In the genomic region with DNA sequence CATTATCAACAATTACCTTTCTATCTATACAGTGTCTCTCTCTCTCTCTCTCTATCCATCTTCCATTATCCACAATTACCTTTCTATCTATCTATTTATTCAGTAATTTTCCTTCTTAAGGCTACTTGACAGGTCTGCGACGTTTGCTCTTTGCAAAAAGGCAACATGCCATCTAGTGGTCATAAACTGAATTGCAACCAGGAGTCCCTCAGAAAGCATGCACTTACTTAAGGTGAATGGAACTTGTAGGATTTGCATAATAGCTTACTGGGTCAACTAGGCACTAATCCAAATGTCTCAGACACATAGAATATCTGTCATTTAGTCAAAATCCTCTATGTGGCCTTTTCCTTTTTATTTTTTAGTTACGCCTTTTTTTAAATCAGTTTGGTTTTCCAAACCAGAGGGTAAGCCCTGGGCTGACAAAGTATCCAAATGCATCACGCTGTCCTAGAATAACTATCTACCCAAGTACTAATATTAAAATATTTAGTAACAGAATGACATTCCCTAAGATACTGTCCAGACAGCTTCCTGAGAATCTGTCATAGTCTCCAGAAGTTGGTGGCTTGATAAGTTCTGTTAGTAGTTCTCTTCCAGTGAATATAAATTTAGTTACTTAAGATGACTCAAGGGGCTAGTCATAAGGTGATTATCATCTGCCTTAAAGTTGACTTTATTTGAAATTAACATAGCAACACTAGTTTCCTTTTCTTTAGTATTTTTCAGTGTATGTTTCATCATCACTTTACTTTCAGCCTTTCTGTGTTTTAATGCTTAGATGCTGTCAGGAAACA, we compare ENCODE assay signal across 8 cellular contexts.
DNase-seq lines count a peak whose midpoint lies in the region; ATAC-seq and TF ChIP-seq lines count a peak whose summit lies in the region.

No MANE protein-coding gene starts in this region.

- no peaks in the 10 kb centered on the region for H3K9me3 Mint-ChIP-seq in activated CD4-positive, alpha-beta T cell treated with anti-CD3 and anti-CD28 coated beads, Interleukin-2, amount 10 ng/mL, durations not matched to agents 24 days and 14 days
- peaks cover 6% of the 10 kb centered on the region for H3K9me3 Mint-ChIP-seq in neural crest cell

- H3K4me3 ChIP-seq in fibroblast of pulmonary artery (replicated peaks; ENCODE audit: low read depth, low read length): no peak overlapping the region

- H3K36me3 Mint-ChIP-seq in activated CD4-positive, alpha-beta T cell treated with anti-CD3 and anti-CD28 coated beads, Interleukin-2, amount 10 ng/mL, durations not matched to agents 24 days and 14 days (ENCODE audit: low read depth): no peaks in the 10 kb centered on the region
- no peaks in the 10 kb centered on the region for H3K36me3 Mint-ChIP-seq in neural crest cell (ENCODE audit: low read depth)

- DNase-seq in ELF-1 (ENCODE audit: low read depth, low spot score) (peak; percentile 60), NCI-H446 treated with DMSO at 0.1 percent for 48 hours (lab: John Stamatoyannopoulos, UW) (peak; percentile 38), fibroblast of pulmonary artery (ENCODE audit: low read depth) (peak; percentile 91), neural crest cell (ENCODE audit: low read depth, low spot score) (peak; percentile 45)
- DNase-seq in activated CD4-positive, alpha-beta T cell treated with anti-CD3 and anti-CD28 coated beads, Interleukin-2, amount 10 ng/mL, durations not matched to agents 24 days and 14 days: peak; percentile 84
- no peak for DNase-seq in activated CD8-positive, alpha-beta memory T cell treated with anti-CD3 and anti-CD28 coated beads, Interleukin-2, amount 50 U/mL, for 4 hours

- no peak overlapping the region for H3K4me3 Mint-ChIP-seq in activated CD4-positive, alpha-beta T cell treated with anti-CD3 and anti-CD28 coated beads, Interleukin-2, amount 10 ng/mL, durations not matched to agents 24 days and 14 days
- no peak overlapping the region for H3K4me3 Mint-ChIP-seq in neural crest cell

- TF ChIP-seq CTCF in fibroblast of pulmonary artery (IDR thresholded peaks at IDR 0.05; ENCODE audit: low read length, missing control alignments): peak; percentile 99
- TF ChIP-seq CTCF in neural crest cell (conservative IDR thresholded peaks at IDR 0.05): peak; percentile 95

- ATAC-seq in GM21367 (IDR thresholded peaks at IDR 0.05; ENCODE audit: unreplicated experiment): peak; percentile 98
- peak; percentile 97 for ATAC-seq in HG03521 (IDR thresholded peaks at IDR 0.05; ENCODE audit: unreplicated experiment)

- H3K27me3 Mint-ChIP-seq in activated CD4-positive, alpha-beta T cell treated with anti-CD3 and anti-CD28 coated beads, Interleukin-2, amount 10 ng/mL, durations not matched to agents 24 days and 14 days: peaks cover 1% of the 10 kb centered on the region
- H3K27me3 Mint-ChIP-seq in neural crest cell (ENCODE audit: low read depth): peaks cover 4% of the 10 kb centered on the region

- no peak overlapping the region for H3K27ac Mint-ChIP-seq in activated CD4-positive, alpha-beta T cell treated with anti-CD3 and anti-CD28 coated beads, Interleukin-2, amount 10 ng/mL, durations not matched to agents 24 days and 14 days
- no peak overlapping the region for H3K27ac Mint-ChIP-seq in neural crest cell (ENCODE audit: unreplicated experiment)

- intact Hi-C loops in activated CD4-positive, alpha-beta T cell treated with anti-CD3 and anti-CD28 coated beads, Interleukin-2, amount 10 ng/mL, durations not matched to agents 24 days and 14 days (cut with micrococcal nuclease): no loop called here

- no peaks in the 10 kb centered on the region for H3K4me1 Mint-ChIP-seq in activated CD4-positive, alpha-beta T cell treated with anti-CD3 and anti-CD28 coated beads, Interleukin-2, amount 10 ng/mL, durations not matched to agents 24 days and 14 days
- no peaks in the 10 kb centered on the region for H3K4me1 Mint-ChIP-seq in neural crest cell
